Comparison of ENCODE assay signal across 30 cellular contexts in genomic region chr1:50994997-50995396, GRCh38.
"Had no signal": no experiment of that assay in that cellular context is flagged by ENCODE, and none has a peak within 500 bp of the region (broad histone marks: within the 10 kb centered on the region; RNA-seq: fewer than 3 reads in every experiment).

No MANE protein-coding gene starts in this region.

- H3K79me2 ChIP-seq: parathyroid adenoma had no signal

- H3K27ac ChIP-seq: neural progenitor cell, ovary, parathyroid adenoma, psoas muscle, skin epidermis, spleen, testis, tibial artery, transverse colon, upper lobe of right lung, uterus had no signal

- ATAC-seq: naive thymus-derived CD4-positive, alpha-beta T cell; natural killer cell; psoas muscle; right cardiac atrium; sciatic nerve; stimulated activated memory B cell treated with anti-CD40 and anti-IgM and Interleukin-4, amounts not matched to agents 10 μg/mL and 1 μg/mL and 100 μg/mL, for 72 hours; stimulated activated naive CD8-positive, alpha-beta T cell treated with anti-CD3 and anti-CD28 coated beads, Interleukin-15, amount 100 ng/mL, for 72 hours; stimulated activated naive CD8-positive, alpha-beta T cell treated with anti-CD3 and anti-CD28 coated beads, Interleukin-15, Interleukin-2, amounts not matched to agents 100 U/mL and 50 U/mL, for 24 hours; upper lobe of right lung had no signal

- H3K4me1 ChIP-seq: neural progenitor cell, parathyroid adenoma, psoas muscle, spleen, testis, tibial artery, transverse colon, upper lobe of right lung, uterus had no signal

- H3K4me3 ChIP-seq: neural progenitor cell, ovary, psoas muscle, skin epidermis, smooth muscle cell, spleen, testis, tibial artery, transverse colon, upper lobe of right lung, uterus had no signal

- DNase-seq: naive thymus-derived CD4-positive, alpha-beta T cell; natural killer cell; occipital lobe; ovary; posterior cingulate gyrus; psoas muscle; right cardiac atrium; spleen; stimulated activated CD4-positive, alpha-beta T cell treated with anti-CD3 and anti-CD28 coated beads, Interleukin-12 subunit alpha, Interleukin-12 subunit beta, amount 100 ng/mL, for 4 hours; stimulated activated CD4-positive, alpha-beta T cell treated with anti-CD3 and anti-CD28 coated beads, Interleukin-1b, Interleukin-23, amount 100 ng/mL, for 48 hours; stimulated activated CD4-positive, alpha-beta T cell treated with anti-CD3 and anti-CD28 coated beads, Interleukin-4, amount 100 ng/mL, for 1 hour; stimulated activated CD4-positive, alpha-beta T cell treated with anti-CD3 and anti-CD28 coated beads, Interleukin-4, amount 100 ng/mL, for 4 hours; stimulated activated CD8-positive, alpha-beta memory T cell treated with anti-CD3 and anti-CD28 coated beads, Interleukin-4, amount 100 ng/mL, for 48 hours; stimulated activated naive CD4-positive, alpha-beta T cell; stimulated activated naive CD8-positive, alpha-beta T cell treated with anti-CD3 and anti-CD28 coated beads, Interleukin-15, amount 100 ng/mL, for 72 hours; stimulated activated naive CD8-positive, alpha-beta T cell treated with anti-CD3 and anti-CD28 coated beads, Interleukin-15, Interleukin-2, amounts not matched to agents 100 U/mL and 50 U/mL, for 24 hours; testis; tibial artery; transverse colon; upper lobe of right lung; uterus had no signal

- H3K4me3 Mint-ChIP-seq: naive thymus-derived CD4-positive, alpha-beta T cell; natural killer cell; nephron; neural progenitor cell; stimulated activated memory B cell treated with anti-CD40 and anti-IgM and Interleukin-4, amounts not matched to agents 10 μg/mL and 1 μg/mL and 100 μg/mL, for 72 hours; stimulated activated naive CD8-positive, alpha-beta T cell treated with anti-CD3 and anti-CD28 coated beads, Interleukin-15, amount 100 ng/mL, for 72 hours; type B pancreatic cell had no signal

- H3K27me3 ChIP-seq: ovary, spleen, testis, tibial artery, transverse colon, upper lobe of right lung, uterus had no signal

- H3K27me3 Mint-ChIP-seq: stimulated activated naive CD8-positive, alpha-beta T cell treated with anti-CD3 and anti-CD28 coated beads, Interleukin-15, amount 100 ng/mL, for 72 hours had no signal

- H3K27ac Mint-ChIP-seq: naive thymus-derived CD4-positive, alpha-beta T cell; natural killer cell; nephron; neural progenitor cell; progenitor cell of endocrine pancreas; stimulated activated memory B cell treated with anti-CD40 and anti-IgM and Interleukin-4, amounts not matched to agents 10 μg/mL and 1 μg/mL and 100 μg/mL, for 72 hours; stimulated activated naive CD8-positive, alpha-beta T cell treated with anti-CD3 and anti-CD28 coated beads, Interleukin-15, amount 100 ng/mL, for 72 hours; type B pancreatic cell had no signal

- H3K9ac ChIP-seq: neural progenitor cell, parathyroid adenoma had no signal

- H3K36me3 Mint-ChIP-seq: naive thymus-derived CD4-positive, alpha-beta T cell; natural killer cell; neural progenitor cell; stimulated activated memory B cell treated with anti-CD40 and anti-IgM and Interleukin-4, amounts not matched to agents 10 μg/mL and 1 μg/mL and 100 μg/mL, for 72 hours; type B pancreatic cell had no signal

- H2AFZ ChIP-seq: neural progenitor cell, parathyroid adenoma had no signal

- H3K4me1 Mint-ChIP-seq: naive thymus-derived CD4-positive, alpha-beta T cell; natural killer cell; nephron; neural progenitor cell; stimulated activated naive CD8-positive, alpha-beta T cell treated with anti-CD3 and anti-CD28 coated beads, Interleukin-15, amount 100 ng/mL, for 72 hours had no signal

- H3K4me2 ChIP-seq: neural progenitor cell, smooth muscle cell had no signal

- H3K9me3 Mint-ChIP-seq: natural killer cell; nephron; neural progenitor cell; stimulated activated memory B cell treated with anti-CD40 and anti-IgM and Interleukin-4, amounts not matched to agents 10 μg/mL and 1 μg/mL and 100 μg/mL, for 72 hours; stimulated activated naive CD8-positive, alpha-beta T cell treated with anti-CD3 and anti-CD28 coated beads, Interleukin-15, amount 100 ng/mL, for 72 hours; type B pancreatic cell had no signal

- H3K9me3 ChIP-seq: ovary, psoas muscle, testis, tibial artery, transverse colon, upper lobe of right lung, uterus had no signal

- H3K36me3 ChIP-seq: neural progenitor cell, ovary, spleen, tibial artery, transverse colon, upper lobe of right lung, uterus had no signal
